In the genomic region with DNA sequence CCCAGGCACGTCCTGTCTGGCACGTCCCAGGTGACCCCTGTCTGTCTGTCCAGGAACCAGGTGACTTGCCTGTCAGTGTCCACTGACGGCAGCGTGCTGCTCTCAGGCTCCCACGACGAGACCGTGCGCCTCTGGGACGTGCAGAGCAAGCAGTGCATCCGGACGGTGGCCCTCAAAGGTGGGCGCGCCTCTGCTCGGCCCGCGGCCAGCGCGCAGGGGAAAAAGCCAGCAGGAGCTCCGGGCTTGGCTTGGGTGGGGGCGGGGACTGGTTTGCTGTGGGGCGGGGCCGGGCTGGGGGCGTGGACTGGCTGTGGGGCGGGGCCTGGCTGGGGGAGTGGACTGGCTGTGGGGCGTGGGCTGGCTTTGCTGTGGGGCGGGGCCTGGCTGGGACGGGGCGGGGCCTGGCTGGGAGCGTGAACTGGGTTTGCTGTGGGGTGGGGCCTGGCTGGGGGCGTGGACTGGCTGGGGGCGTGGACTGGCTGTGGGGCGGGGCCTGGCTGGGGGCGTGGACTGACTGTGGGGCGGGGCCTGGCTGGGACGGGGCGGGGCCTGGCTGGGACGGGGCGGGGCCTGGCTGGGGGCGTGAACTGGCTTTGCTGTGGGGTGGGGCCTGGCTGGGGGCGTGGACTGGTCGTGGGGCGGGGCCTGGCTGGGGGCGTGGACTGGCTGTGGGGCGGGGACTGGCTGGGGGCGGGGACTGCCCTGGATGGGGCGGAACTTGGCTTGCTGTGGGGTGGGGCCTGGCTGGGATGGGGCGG, we compare ENCODE assay signal across 8 cellular contexts. TPM values are rescaled to one million over a fixed set of nuclear protein-coding genes. Genes with fewer than 3 reads are reported as not detected.
A peak's percentile ranks its signal among the peaks of the same experiment; 100 is the strongest.
DNase-seq lines count a peak whose midpoint lies in the region; ATAC-seq and TF ChIP-seq lines count a peak whose summit lies in the region.
"Had no signal": no experiment of that assay in that cellular context is flagged by ENCODE, and none has a peak within 500 bp of the region (broad histone marks: within the 10 kb centered on the region; RNA-seq: fewer than 3 reads in every experiment).

No MANE protein-coding gene starts in this region.

- H2BK5ac ChIP-seq in IMR-90 (ENCODE audit: low read depth, low read length, poor library complexity, severe bottlenecking) = no peak overlapping the region

- H2AK9ac ChIP-seq in IMR-90 (replicated peaks; ENCODE audit: low read depth, low read length, poor library complexity) = no peak overlapping the region

- in situ Hi-C loops in IMR-90 (cut with MboI; ENCODE audit: low sequenced_read_pairs) = no loop called here

- H4K20me1 ChIP-seq in IMR-90 (ENCODE audit: insufficient read depth, low read length) = no peaks in the 10 kb centered on the region; the same call in 1 of the 2 replicates
- H4K20me1 ChIP-seq in fibroblast of lung (ENCODE audit: control insufficient read depth, extremely low read depth, insufficient read depth, low read length) = no peaks in the 10 kb centered on the region

- H2BK20ac ChIP-seq in IMR-90 (ENCODE audit: low read depth, low read length) = no peak overlapping the region

- H3K4me1 ChIP-seq in IMR-90 (ENCODE audit: control insufficient read depth, insufficient read depth, low read length) (peaks cover 4% of the 10 kb centered on the region), fibroblast of lung (ENCODE audit: control insufficient read depth, extremely low read depth, insufficient read depth, low read length) (no peaks in the 10 kb centered on the region)
- H3K4me1 ChIP-seq: uterus had no signal

- H3K27me3 ChIP-seq in IMR-90 (ENCODE audit: control insufficient read depth, insufficient read depth, low read length) = peaks cover 8% of the 10 kb centered on the region
- peaks cover 7% of the 10 kb centered on the region for H3K27me3 ChIP-seq in fibroblast of lung (ENCODE audit: control insufficient read depth, insufficient read depth, low read length)

- H3K9me3 ChIP-seq in IMR-90 (ENCODE audit: control insufficient read depth, insufficient read depth, low read length) (no peaks in the 10 kb centered on the region), fibroblast of lung (ENCODE audit: control insufficient read depth, insufficient read depth, low read depth, low read length) (no peaks in the 10 kb centered on the region)
- H3K9me3 ChIP-seq: uterus had no signal

- no peak overlapping the region for H3K56ac ChIP-seq in IMR-90 (ENCODE audit: extremely low read depth, insufficient read depth, low read length)

- H3K18ac ChIP-seq in IMR-90 (ENCODE audit: low read depth, low read length) = no peak overlapping the region

- H3K4me3 ChIP-seq in IMR-90 (ENCODE audit: insufficient read depth, low read depth, low read length) (no peak overlapping the region), fibroblast of lung (replicated peaks in 1 of 4; ENCODE audit: control extremely low read depth in 1 of 4, insufficient read depth in 1 of 4, low read depth in 3 of 4, low read length in 4 of 4) (no peak overlapping the region)
- H3K4me3 ChIP-seq: uterus had no signal

- H4K5ac ChIP-seq in IMR-90 (ENCODE audit: low read depth, low read length) = no peak overlapping the region

- dilution Hi-C loops in IMR-90 (cut with HindIII; ENCODE audit: low sequenced_read_pairs, unreplicated experiment) = no loop called here

- 94% methylated on average over 14 of the region's 47 CpGs; no CpG with 5 or more reads in 1 of the 2 experiments for WGBS in IMR-90 (ENCODE audit: extremely low coverage in 2 of 2, insufficient read length in 1 of 2), 2 experiments

- TF ChIP-seq POLR2A in IMR-90 (IDR thresholded peaks at IDR 0.05; ENCODE audit: low read depth, low read length) = no peak

- BruUV-seq in IMR-90 (replicated peaks; lab: Mats Ljungman, UMichigan) = no TSS peak

- H4K8ac ChIP-seq in IMR-90 (ENCODE audit: low read depth in 2 of 2, low read length in 2 of 2) = no peak overlapping the region

- TF ChIP-seq RAD21 in IMR-90 (IDR thresholded peaks at IDR 0.05; ENCODE audit: low read length) = no peak

- no peak for TF ChIP-seq CTCF in IMR-90 (conservative IDR thresholded peaks at IDR 0.05; ENCODE audit: low read depth, low read length)
- TF ChIP-seq CTCF in fibroblast of lung (conservative IDR thresholded peaks at IDR 0.05 in 1 of 2, IDR thresholded peaks at IDR 0.05 in 1 of 2; ENCODE audit: low read depth in 1 of 2, low read length in 2 of 2) = no peak

- POLR2A ChIA-PET in IMR-90 (lab: Charles Lee; ENCODE audit: unreplicated experiment) = no interaction called here

- H2AK5ac ChIP-seq in IMR-90 (ENCODE audit: low read depth, low read length) = no peak overlapping the region; the same call in 1 of the 2 replicates

- H3K4me2 ChIP-seq in IMR-90 (ENCODE audit: low read depth, low read length) (no peak overlapping the region), fibroblast of lung (ENCODE audit: extremely low read depth, insufficient read depth, low read length) (no peak overlapping the region)

- CTCF ChIA-PET in IMR-90 (lab: Yijun Ruan, JAX) = no interaction called here

- peak; percentile 46 for DNase-seq in IMR-90
- peak; percentile 65 to 68 for DNase-seq in activated CD4-positive, alpha-beta T cell treated with anti-CD3 and anti-CD28 coated beads, Interleukin-2, amount 50 U/mL, for 48 hours
- peak; percentile 22 to 60 for DNase-seq in fibroblast of lung (ENCODE audit: low read depth in 2 of 2)
- DNase-seq in stimulated activated CD8-positive, alpha-beta memory T cell treated with anti-CD3 and anti-CD28 coated beads, Interleukin-15, amount 100 ng/mL, for 24 hours (ENCODE audit: low read depth) = peak; percentile 44

- no peak overlapping the region for H3K14ac ChIP-seq in IMR-90 (replicated peaks; ENCODE audit: low read depth, low read length)

- no peak overlapping the region for H4K91ac ChIP-seq in IMR-90 (ENCODE audit: insufficient read depth, low read depth, low read length)

- no peak overlapping the region for H3K4ac ChIP-seq in IMR-90 (ENCODE audit: low read depth, low read length)

- H3K27ac ChIP-seq in IMR-90 (ENCODE audit: insufficient read depth, low read length) (no peak overlapping the region), fibroblast of lung (ENCODE audit: insufficient read depth, low read length) (no peak overlapping the region)
- H3K27ac ChIP-seq: uterus had no signal

- no peak overlapping the region for H2BK120ac ChIP-seq in IMR-90 (ENCODE audit: low read depth, low read length)

- H3K9me1 ChIP-seq in IMR-90 (ENCODE audit: insufficient read depth, low read length) = no peaks in the 10 kb centered on the region

- H3K9ac ChIP-seq in IMR-90 (ENCODE audit: low read depth, low read length) (no peak overlapping the region), fibroblast of lung (ENCODE audit: insufficient read depth, low read length) (no peak overlapping the region)

- H2AFZ ChIP-seq in IMR-90 (replicated peaks; ENCODE audit: low read length, poor library complexity) (no peak overlapping the region), fibroblast of lung (ENCODE audit: low read length) (no peak overlapping the region)

- ATAC-seq in IMR-90 (ENCODE audit: low read depth) = peak; percentile 46
- no peak for ATAC-seq in HG02798 (IDR thresholded peaks at IDR 0.05; ENCODE audit: poor library complexity, unreplicated experiment)
- ATAC-seq in HG03460 (IDR thresholded peaks at IDR 0.05; ENCODE audit: unreplicated experiment) = no peak
- no peak for ATAC-seq in GM21360 (IDR thresholded peaks at IDR 0.05; ENCODE audit: unreplicated experiment)

- H3K79me2 ChIP-seq in fibroblast of lung (ENCODE audit: control insufficient read depth, insufficient read depth, low read length) = no peaks in the 10 kb centered on the region

- H3K23ac ChIP-seq in IMR-90 (ENCODE audit: low read depth, low read length) = no peak overlapping the region

- H3K79me1 ChIP-seq in IMR-90 (ENCODE audit: low read depth in 1 of 2, low read length in 2 of 2) = peaks cover 0 to 11% of the 10 kb centered on the region in 2 experiments; a peak in 3 of 4 replicates

- H2BK15ac ChIP-seq in IMR-90 (ENCODE audit: low read depth, low read length) = no peak overlapping the region

- intact Hi-C loops in IMR-90 (cut with micrococcal nuclease) = no loop called here

- H3K36me3 ChIP-seq in IMR-90 (ENCODE audit: control insufficient read depth, insufficient read depth, low read length) = peaks cover 52% of the 10 kb centered on the region
- H3K36me3 ChIP-seq in fibroblast of lung (ENCODE audit: control insufficient read depth, insufficient read depth, low read length) = peaks cover 23% of the 10 kb centered on the region
- H3K36me3 ChIP-seq: uterus had no signal

RNA-seq across cellular contexts. Expression of gene WDR18, which starts 7.2 kb away (rescaled TPM):
- 37.1 and 38.9 TPM in 2 replicates for total RNA-seq in IMR-90 (2012; rRNA removed)
- 56.9 and 74.5 TPM in 2 replicates for polyA plus RNA-seq in IMR-90 (2012; rRNA removed)
- polyA plus RNA-seq in IMR-90 (2012; cell fraction: cytosol; rRNA removed) = 28.1 and 66.5 TPM in 2 replicates
- 114 and 350 TPM in 2 replicates for polyA plus RNA-seq in IMR-90 (2012; cell fraction: nucleus; rRNA removed; ENCODE audit: low replicate concordance)
- total RNA-seq in fibroblast of lung = 41.6 and 42.3 TPM in 2 replicates
- polyA plus RNA-seq in fibroblast of lung = 10.0 and 16.1 TPM in 2 replicates
- polyA plus RNA-seq in fibroblast of lung (2012) = 20.9 and 47.3 TPM in 2 replicates
- 39.3 and 66.7 TPM in 2 replicates for polyA minus RNA-seq in fibroblast of lung (ENCODE audit: low replicate concordance)

RNA-seq across cellular contexts. Expression of gene GRIN3B, which starts 8.9 kb away (rescaled TPM):
- total RNA-seq in IMR-90 (2012; rRNA removed) (under 0.01 and 0.28 TPM in 2 replicates), fibroblast of lung (0.51 and 0.66 TPM in 2 replicates)
- polyA plus RNA-seq in IMR-90 (2012; rRNA removed) (0.91 and 1.8 TPM in 2 replicates), fibroblast of lung (0.12 and 0.25 TPM in 2 replicates)
- 1.0 and 2.6 TPM in 2 replicates for polyA plus RNA-seq in IMR-90 (2012; cell fraction: cytosol; rRNA removed)
- 6.9 and 13.4 TPM in 2 replicates for polyA plus RNA-seq in IMR-90 (2012; cell fraction: nucleus; rRNA removed; ENCODE audit: low replicate concordance)
- 0.44 and 0.59 TPM in 2 replicates for polyA plus RNA-seq in fibroblast of lung (2012)
- polyA minus RNA-seq in fibroblast of lung (ENCODE audit: low replicate concordance) = 0.20 and 0.22 TPM in 2 replicates

RNA-seq across cellular contexts. Expression of gene TMEM259, which starts 29.6 kb away (rescaled TPM):
- total RNA-seq in IMR-90 (2012; rRNA removed) (22.6 and 26.4 TPM in 2 replicates), fibroblast of lung (47.5 and 57.8 TPM in 2 replicates)
- polyA plus RNA-seq in IMR-90 (2012; rRNA removed) (153 and 181 TPM in 2 replicates), fibroblast of lung (67.1 and 67.9 TPM in 2 replicates)
- polyA plus RNA-seq in IMR-90 (2012; cell fraction: cytosol; rRNA removed) = 88.4 and 194 TPM in 2 replicates
- 867 and 2,100 TPM in 2 replicates for polyA plus RNA-seq in IMR-90 (2012; cell fraction: nucleus; rRNA removed; ENCODE audit: low replicate concordance)
- 67.4 and 72.8 TPM in 2 replicates for polyA plus RNA-seq in fibroblast of lung (2012)
- 106 and 167 TPM in 2 replicates for polyA minus RNA-seq in fibroblast of lung (ENCODE audit: low replicate concordance)

RNA-seq across cellular contexts. Expression of gene RNU6-2, which starts 30.0 kb away (rescaled TPM):
- not detected in 2 replicates for total RNA-seq in IMR-90 (2012; rRNA removed)
- polyA plus RNA-seq in IMR-90 (2012; rRNA removed) = not detected in 2 replicates
- polyA plus RNA-seq in IMR-90 (2012; cell fraction: cytosol; rRNA removed) = not detected in 2 replicates
- polyA plus RNA-seq in IMR-90 (2012; cell fraction: nucleus; rRNA removed; ENCODE audit: low replicate concordance) = not detected in 2 replicates
- not detected in 2 replicates for total RNA-seq in fibroblast of lung
- polyA plus RNA-seq in fibroblast of lung = not detected in 2 replicates
- not detected in 2 replicates for polyA plus RNA-seq in fibroblast of lung (2012)
- not detected in 2 replicates for polyA minus RNA-seq in fibroblast of lung (ENCODE audit: low replicate concordance)
- total RNA-seq: uterus had no signal

RNA-seq across cellular contexts. Expression of gene CNN2, which starts 35.1 kb away (rescaled TPM):
- total RNA-seq in IMR-90 (2012; rRNA removed) (270 and 272 TPM in 2 replicates), fibroblast of lung (120 and 194 TPM in 2 replicates)
- polyA plus RNA-seq in IMR-90 (2012; rRNA removed) (385 and 395 TPM in 2 replicates), fibroblast of lung (299 and 473 TPM in 2 replicates)
- polyA plus RNA-seq in IMR-90 (2012; cell fraction: cytosol; rRNA removed) = 751 and 1,323 TPM in 2 replicates
- 398 and 523 TPM in 2 replicates for polyA plus RNA-seq in IMR-90 (2012; cell fraction: nucleus; rRNA removed; ENCODE audit: low replicate concordance)
- 425 and 591 TPM in 2 replicates for polyA plus RNA-seq in fibroblast of lung (2012)
- 987 and 1,445 TPM in 2 replicates for polyA minus RNA-seq in fibroblast of lung (ENCODE audit: low replicate concordance)
